In genomic region chr13:29493796-29494195, GRCh38 we compare ENCODE assay signal across 27 cellular contexts.
"Had no signal": no experiment of that assay in that cellular context is flagged by ENCODE, and none has a peak within 500 bp of the region (broad histone marks: within the 10 kb centered on the region; RNA-seq: fewer than 3 reads in every experiment).

No MANE protein-coding gene starts in this region.

- H3K4me3 ChIP-seq: left lung, lower lobe of right lung, pancreas, prostate gland, skin epidermis, stomach, testis, thyroid gland, uterus had no signal

- H3K9me3 ChIP-seq: left lung, lower lobe of right lung, pancreas, prostate gland, stomach, testis, thyroid gland, uterus had no signal

- H3K36me3 ChIP-seq: left lung, lower lobe of right lung, pancreas, prostate gland, thyroid gland, uterus had no signal

- H3K27me3 ChIP-seq: pancreas, testis, thyroid gland, uterus had no signal

- DNase-seq: hypothalamus; immature natural killer cell; kidney; left colon; left lung; lower lobe of right lung; mammary epithelial cell; mesendoderm; naive B cell; nucleus accumbens; pancreas; retina; right cardiac atrium; stimulated activated CD4-positive, alpha-beta T cell treated with anti-CD3 and anti-CD28 coated beads, Interleukin-12 subunit alpha, Interleukin-12 subunit beta, amount 100 ng/mL, for 4 hours; stimulated activated CD4-positive, alpha-beta T cell treated with anti-CD3 and anti-CD28 coated beads, Interleukin-15, amount 100 ng/mL, for 24 hours; stimulated activated CD4-positive, alpha-beta T cell treated with anti-CD3 and anti-CD28 coated beads, Interleukin-2, amount 100 ng/mL, for 24 hours; stimulated activated CD4-positive, alpha-beta T cell treated with anti-CD3 and anti-CD28 coated beads, Interleukin-4, amount 100 ng/mL, for 1 hour; stimulated activated naive B cell treated with anti-CD40 and anti-IgM and Interleukin-4, amounts not matched to agents 10 μg/mL and 1 μg/mL and 100 μg/mL, for 72 hours; stimulated activated naive CD8-positive, alpha-beta T cell treated with anti-CD3 and anti-CD28 coated beads, Interleukin-15, Interleukin-2, amounts not matched to agents 100 U/mL and 50 U/mL, for 24 hours; stomach; testis; thyroid gland; uterus had no signal

- H3K4me1 ChIP-seq: prostate gland, thyroid gland had no signal

- ATAC-seq: left colon; left lung; lower lobe of right lung; natural killer cell treated with Interleukin-12 subunit alpha and Interleukin-12 subunit beta and Interleukin-15 and Interleukin-18, amount 100 ng/mL, for 72 hours; pancreas; right cardiac atrium; sciatic nerve; stimulated activated naive B cell treated with anti-CD40 and anti-IgM and Interleukin-4, amounts not matched to agents 10 μg/mL and 1 μg/mL and 100 μg/mL, for 72 hours; stimulated activated naive CD8-positive, alpha-beta T cell treated with anti-CD3 and anti-CD28 coated beads, Interleukin-15, Interleukin-2, amounts not matched to agents 100 U/mL and 50 U/mL, for 24 hours had no signal

- H3K27ac ChIP-seq: left lung, lower lobe of right lung, pancreas, prostate gland, skin epidermis, stomach, testis, thyroid gland, uterus had no signal
